ENCODE assay signal across 8 cellular contexts in the genomic region with DNA sequence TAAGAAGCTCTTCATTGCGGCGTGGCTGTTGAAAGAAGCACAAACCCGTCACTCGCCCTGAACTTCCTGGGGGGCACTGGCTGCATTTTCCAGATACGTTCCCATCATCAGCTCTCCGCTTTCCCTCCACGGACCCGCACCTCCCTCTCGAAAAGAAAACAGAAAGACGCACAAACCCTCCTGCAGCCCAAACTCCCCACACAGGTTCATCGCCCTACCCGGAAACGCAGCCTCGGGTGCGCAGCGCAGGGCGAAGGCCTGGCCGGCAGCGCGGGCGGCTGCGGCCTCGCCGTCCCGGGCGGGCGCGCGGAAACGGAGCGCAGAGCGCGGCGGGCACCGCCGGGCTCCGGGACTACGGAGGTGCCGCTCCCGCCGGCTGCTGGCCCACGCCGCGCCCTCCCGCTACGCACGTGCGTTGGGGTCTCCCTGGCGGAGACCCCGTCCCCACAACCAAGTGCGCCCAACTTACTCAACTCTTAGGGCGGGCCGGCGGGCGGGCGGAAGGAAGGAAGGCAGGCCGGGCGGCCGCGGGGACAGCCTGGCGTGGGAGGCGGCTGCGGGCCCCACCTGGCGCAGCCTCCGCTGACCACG. TPM values are rescaled to one million over a fixed set of nuclear protein-coding genes. Genes with fewer than 3 reads are reported as not detected.
DNase-seq lines count a peak whose midpoint lies in the region; ATAC-seq, FAIRE-seq and TF ChIP-seq lines count a peak whose summit lies in the region.

No MANE protein-coding gene starts in this region.

- 0 to 1% (median 0%) methylated on average over 51 to 66 of the region's 66 CpGs for WGBS in adipose tissue, 3 donors
- under 1% methylated on average over 66 of the region's 66 CpGs for WGBS in right cardiac atrium

- H3K27ac ChIP-seq in SJCRH30 (peak overlapping the region; percentile 78), adipose tissue (ENCODE audit: low read depth, low read length) (peak overlapping the region; percentile 82), right cardiac atrium (ENCODE audit: low read length) (peak overlapping the region; percentile 85), skeletal muscle tissue (ENCODE audit: low read depth, low read length) (peak overlapping the region; percentile 95)

- no peaks in the 10 kb centered on the region for H3K9me3 ChIP-seq in SJCRH30 (replicated peaks)
- H3K9me3 ChIP-seq in right cardiac atrium (ENCODE audit: control insufficient read depth, low read length) = no peaks in the 10 kb centered on the region
- no peaks in the 10 kb centered on the region for H3K9me3 ChIP-seq in skeletal muscle tissue (ENCODE audit: control insufficient read depth in 3 of 3, low read length in 3 of 3)

- POLR2A ChIA-PET in AG04449 (lab: Yijun Ruan, JAX) = interaction anchor here (0.6 to 1.6 kb wide), 4 partner anchors 14 to 885 kb away, joined by 3 to 5 read pairs (median 4); no protein-coding TSS in a partner anchor

- ATAC-seq in GM18858 (IDR thresholded peaks at IDR 0.05; ENCODE audit: unreplicated experiment) = peak; percentile 24
- peak; percentile 31 for ATAC-seq in HG03039 (IDR thresholded peaks at IDR 0.05; ENCODE audit: unreplicated experiment)
- ATAC-seq in right cardiac atrium = peak; percentile 9 to 87

- intact Hi-C loops in right cardiac atrium (cut with DNase I) = loop anchor here in 1 of 4 donors (5.0 kb wide), 1 partner anchor 191 kb away; no protein-coding TSS in a partner anchor

- H3K9ac ChIP-seq in skeletal muscle tissue (ENCODE audit: low read depth in 1 of 3, low read length in 3 of 3) = peak overlapping the region; percentile 96 to 98 (median 97)

- DNase-seq in AG04449 (ENCODE audit: low read depth, low spot score) (no peak), SJCRH30 (peak; percentile 39 to 45), right cardiac atrium (peak in 1 of 3 donors; percentile 66), RCC 7860 (ENCODE audit: low spot score) (no peak)

- no peak for TF ChIP-seq CTCF in AG04449 (IDR thresholded peaks at IDR 0.05; ENCODE audit: insufficient read depth, low read length, missing control alignments)

- no peak for FAIRE-seq in RCC 7860 (lab: Jason Lieb, UNC)

- H3K27me3 ChIP-seq in SJCRH30 = no peaks in the 10 kb centered on the region
- no peaks in the 10 kb centered on the region for H3K27me3 ChIP-seq in right cardiac atrium (ENCODE audit: control insufficient read depth, insufficient read depth)
- H3K27me3 ChIP-seq in skeletal muscle tissue (ENCODE audit: control insufficient read depth in 3 of 3, insufficient read depth in 3 of 3, low read length in 3 of 3) = no peaks in the 10 kb centered on the region

- H3K4me3 ChIP-seq in AG04449 (ENCODE audit: low read depth, low read length) = peak overlapping the region; percentile 79
- peak overlapping the region; percentile 97 for H3K4me3 ChIP-seq in SJCRH30
- H3K4me3 ChIP-seq in right cardiac atrium (ENCODE audit: low read length) = peak overlapping the region; percentile 83
- H3K4me3 ChIP-seq in skeletal muscle tissue (ENCODE audit: low read length in 3 of 3) = peak overlapping the region; percentile 75 to 91 (median 86)

- H3K36me3 ChIP-seq in SJCRH30 = peaks cover 30% of the 10 kb centered on the region
- peaks cover 0 to 13% (median 9%) of the 10 kb centered on the region in 3 donors for H3K36me3 ChIP-seq in skeletal muscle tissue (ENCODE audit: control insufficient read depth in 3 of 3, insufficient read depth in 3 of 3, low read length in 3 of 3)

- CTCF ChIA-PET in AG04449 (lab: Yijun Ruan, JAX) = interaction anchor here (0.9 to 1.5 kb wide), 4 partner anchors 14 to 818 kb away, joined by 3 to 5 read pairs (median 3); no protein-coding TSS in a partner anchor

- peaks cover 3% of the 10 kb centered on the region; the same call in 1 of the 2 replicates for H3K4me1 ChIP-seq in SJCRH30
- H3K4me1 ChIP-seq in right cardiac atrium (ENCODE audit: control insufficient read depth, insufficient read depth, low read length) = no peaks in the 10 kb centered on the region
- H3K4me1 ChIP-seq in skeletal muscle tissue (ENCODE audit: control insufficient read depth in 3 of 3, insufficient read depth in 3 of 3, low read length in 3 of 3) = peaks cover 6 to 9% (median 7%) of the 10 kb centered on the region in 3 donors

RNA-seq across cellular contexts. Expression of a gene that starts 0.8 kb away (rescaled TPM):
- 25.5 and 30.1 TPM in 2 replicates for total RNA-seq in SJCRH30 (2014; rRNA removed; shearing (Covaris generic))
- polyA plus RNA-seq in adipose tissue = 10 to 100 TPM in 1 of 3 donors, 1 to 10 TPM in 2; 4.8 to 12.1 (median 6.6) TPM
- 10 to 100 TPM; 24.3 to 29.3 (median 26.8) TPM for total RNA-seq in right cardiac atrium
- 5.9 TPM for polyA plus RNA-seq in right cardiac atrium
- total RNA-seq in skeletal muscle tissue = 14.1 TPM

Comparison
In these comparisons a context has a peak if more than half of its experiments do, and no peak if none do; other contexts are left out.
1. DNase-seq: peak in SJCRH30 (2 of 2); none in AG04449 (single experiment) and RCC 7860 (single experiment).
2. Peak in every context shown above with its lines, with median percentiles within 50 percentile points of each other: H3K4me3 ChIP-seq, ATAC-seq and H3K27ac ChIP-seq.